17 cellular contexts compared by ENCODE assay signal in genomic region chr1:33097762-33098161, GRCh38. TPM values are rescaled to one million over a fixed set of nuclear protein-coding genes. Genes with fewer than 3 reads are reported as not detected.
DNase-seq lines count a peak whose midpoint lies in the region; ATAC-seq and TF ChIP-seq lines count a peak whose summit lies in the region.
"Had no signal": no experiment of that assay in that cellular context is flagged by ENCODE, and none has a peak within 500 bp of the region (broad histone marks: within the 10 kb centered on the region; RNA-seq: fewer than 3 reads in every experiment).

No MANE protein-coding gene starts in this region.

- H4K8ac ChIP-seq in mesenchymal stem cell (ENCODE audit: low read length), result peak overlapping the region; percentile 33

- DNase-seq in AG04450 (ENCODE audit: low read depth, low spot score) (no peak), mesenchymal stem cell (no peak), cerebellar cortex (ENCODE audit: low spot score) (no peak), NCI-H526 treated with DMSO at 0.1 percent for 48 hours (lab: John Stamatoyannopoulos, UW) (no peak)
- DNase-seq in activated CD4-positive, alpha-beta memory T cell treated with anti-CD3 and anti-CD28 coated beads, Interleukin-2, amount 10 ng/mL, durations not matched to agents 7 days and 5 days, result no peak
- DNase-seq: activated naive CD4-positive, alpha-beta T cell treated with Interleukin-2 at 50 U/mL for 16 hours; Caco-2; endodermal cell; left ventricle myocardium superior; NCI-H69; SHP77; stimulated activated CD4-positive, alpha-beta T cell treated with anti-CD3 and anti-CD28 coated beads, Interleukin-12 subunit alpha, Interleukin-12 subunit beta, amount 100 ng/mL, for 4 hours had no signal

- H3K9me3 ChIP-seq in AG04450 (ENCODE audit: control insufficient read depth, insufficient read depth, low read length) (no peaks in the 10 kb centered on the region), HEK293 (ENCODE audit: control insufficient read depth, insufficient read depth, low read depth, low read length) (no peaks in the 10 kb centered on the region), mesenchymal stem cell (ENCODE audit: control insufficient read depth, low read length) (no peaks in the 10 kb centered on the region)
- H3K9me3 ChIP-seq: Caco-2, neutrophil had no signal

- H3K4me1 ChIP-seq in HEK293 (ENCODE audit: control insufficient read depth, insufficient read depth, low read length) (no peaks in the 10 kb centered on the region), mesenchymal stem cell (ENCODE audit: control insufficient read depth, insufficient read depth, low read depth, low read length) (peaks cover 34% of the 10 kb centered on the region)
- H3K4me1 ChIP-seq: Caco-2 had no signal

- WGBS in mesenchymal stem cell, result 96% methylated on average over 4 of the region's 4 CpGs

- no peaks in the 10 kb centered on the region for H3K9me3 Mint-ChIP-seq in activated CD4-positive, alpha-beta memory T cell treated with anti-CD3 and anti-CD28 coated beads, Interleukin-2, amount 10 ng/mL, durations not matched to agents 7 days and 5 days
- H3K9me3 Mint-ChIP-seq: endodermal cell had no signal

- H3K27me3 Mint-ChIP-seq in activated CD4-positive, alpha-beta memory T cell treated with anti-CD3 and anti-CD28 coated beads, Interleukin-2, amount 10 ng/mL, durations not matched to agents 7 days and 5 days, result no peaks in the 10 kb centered on the region

- H3K4me1 Mint-ChIP-seq in activated CD4-positive, alpha-beta memory T cell treated with anti-CD3 and anti-CD28 coated beads, Interleukin-2, amount 10 ng/mL, durations not matched to agents 7 days and 5 days, result peaks cover 67% of the 10 kb centered on the region
- H3K4me1 Mint-ChIP-seq: endodermal cell had no signal

- no peak overlapping the region for H3K14ac ChIP-seq in mesenchymal stem cell (ENCODE audit: low read length in 2 of 2)

- no peak overlapping the region for H3K4me3 Mint-ChIP-seq in activated CD4-positive, alpha-beta memory T cell treated with anti-CD3 and anti-CD28 coated beads, Interleukin-2, amount 10 ng/mL, durations not matched to agents 7 days and 5 days
- H3K4me3 Mint-ChIP-seq: endodermal cell had no signal

- no peak for TF ChIP-seq CTCF in AG04450 (IDR thresholded peaks at IDR 0.05; ENCODE audit: low read depth, low read length)
- no peak for TF ChIP-seq CTCF in HEK293 (tag by site-specific recombination; IDR thresholded peaks at IDR 0.05)

- H3K79me1 ChIP-seq in mesenchymal stem cell (replicated peaks; ENCODE audit: low read length, poor library complexity, severe bottlenecking), result peaks cover 12% of the 10 kb centered on the region

- H3K4me3 ChIP-seq in AG04450 (ENCODE audit: low read depth, low read length) (no peak overlapping the region), HEK293 (ENCODE audit: low read depth, low read length) (no peak overlapping the region), mesenchymal stem cell (ENCODE audit: insufficient read depth in 1 of 2, low read depth in 1 of 2, low read length in 2 of 2) (no peak overlapping the region)

- H3K18ac ChIP-seq in mesenchymal stem cell (ENCODE audit: low read depth in 1 of 2, low read length in 2 of 2), result peak overlapping the region; percentile 87 to 97

- H3K27ac ChIP-seq in AG04450 (ENCODE audit: low read depth, low read length) (peak overlapping the region; percentile 85), HEK293 (ENCODE audit: extremely low read depth, low read depth, low read length) (no peak overlapping the region), mesenchymal stem cell (ENCODE audit: low read length, poor library complexity, severe bottlenecking) (peak overlapping the region; percentile 100)
- H3K27ac ChIP-seq: neutrophil had no signal

- H3K27me3 ChIP-seq in AG04450 (ENCODE audit: control insufficient read depth, insufficient read depth, low read length) (no peaks in the 10 kb centered on the region), mesenchymal stem cell (ENCODE audit: control insufficient read depth in 1 of 2, insufficient read depth in 1 of 2, low read length in 2 of 2) (no peaks in the 10 kb centered on the region)

- peak overlapping the region; percentile 39 for H2BK5ac ChIP-seq in mesenchymal stem cell (ENCODE audit: low read depth, low read length, poor library complexity, severe bottlenecking)

- H2BK12ac ChIP-seq in mesenchymal stem cell (ENCODE audit: low read length in 2 of 2), result peak overlapping the region; percentile 22 to 99

- peaks cover 4% of the 10 kb centered on the region for H3K36me3 Mint-ChIP-seq in activated CD4-positive, alpha-beta memory T cell treated with anti-CD3 and anti-CD28 coated beads, Interleukin-2, amount 10 ng/mL, durations not matched to agents 7 days and 5 days (ENCODE audit: low read depth)

- peak overlapping the region; percentile 100 for H4K91ac ChIP-seq in mesenchymal stem cell (ENCODE audit: low read length)

- peak overlapping the region; percentile 97 for H2AK5ac ChIP-seq in mesenchymal stem cell (ENCODE audit: low read length, severe bottlenecking)

- H2AFZ ChIP-seq in mesenchymal stem cell (ENCODE audit: low read depth, low read length), result no peak overlapping the region

- peak overlapping the region; percentile 82 for H2BK120ac ChIP-seq in mesenchymal stem cell (ENCODE audit: low read depth, low read length)

- H3K9ac ChIP-seq in mesenchymal stem cell (ENCODE audit: low read length), result no peak overlapping the region

- peak overlapping the region; percentile 98 for H3K27ac Mint-ChIP-seq in activated CD4-positive, alpha-beta memory T cell treated with anti-CD3 and anti-CD28 coated beads, Interleukin-2, amount 10 ng/mL, durations not matched to agents 7 days and 5 days
- H3K27ac Mint-ChIP-seq: endodermal cell had no signal

- POLR2A ChIA-PET in AG04450 (lab: Yijun Ruan, JAX) (no interaction called here), HEK293 (lab: Yijun Ruan, JAX) (no interaction called here)
- POLR2A ChIA-PET in activated CD4-positive, alpha-beta memory T cell treated with anti-CD3 and anti-CD28 coated beads, Interleukin-2, amount 10 ng/mL, durations not matched to agents 7 days and 5 days (lab: Charles Lee), result interaction anchor here (0.8 to 3.4 kb wide), 7 partner anchors 9 to 280 kb away, joined by 3 to 58 read pairs (median 5); partner anchors contain the start of genes S100PBP and TRIM62

- H2BK15ac ChIP-seq in mesenchymal stem cell (ENCODE audit: low read depth, poor library complexity, severe bottlenecking), result peak overlapping the region; percentile 95

- H3K4me2 ChIP-seq in mesenchymal stem cell (ENCODE audit: low read length, poor library complexity, severe bottlenecking), result no peak overlapping the region

- H3K36me3 ChIP-seq in HEK293 (ENCODE audit: control insufficient read depth in 2 of 2, insufficient read depth in 1 of 2, low read length in 2 of 2) (peaks cover 0 to 40% of the 10 kb centered on the region in 2 experiments; a peak in 1 of 3 replicates), mesenchymal stem cell (ENCODE audit: control insufficient read depth in 1 of 2, insufficient read depth in 2 of 2, low read depth in 1 of 2, low read length in 2 of 2) (peaks cover 18 to 37% of the 10 kb centered on the region in 2 experiments)
- H3K36me3 ChIP-seq: neutrophil had no signal

- H3K23ac ChIP-seq in mesenchymal stem cell (ENCODE audit: low read length in 2 of 2), result no peak overlapping the region

- peak overlapping the region; percentile 55 to 98 for H3K4ac ChIP-seq in mesenchymal stem cell (ENCODE audit: low read depth in 1 of 2, low read length in 2 of 2)

- CTCF ChIA-PET in AG04450 (lab: Charles Lee), result interaction anchor here (0.7 to 4.5 kb wide), 2 partner anchors 14 to 29 kb away, joined by 4 to 58 read pairs; partner anchors contain the start of gene AZIN2
- CTCF ChIA-PET in HEK293 (lab: Yijun Ruan, JAX), result interaction anchor here (0.6 kb wide), 1 partner anchor 166 kb away, joined by 3 read pairs; no protein-coding TSS in a partner anchor
- CTCF ChIA-PET in activated CD4-positive, alpha-beta memory T cell treated with anti-CD3 and anti-CD28 coated beads, Interleukin-2, amount 10 ng/mL, durations not matched to agents 7 days and 5 days (lab: Charles Lee), result interaction anchor here (1.4 to 10.2 kb wide), 4 partner anchors 9 to 373 kb away, joined by 3 to 94 read pairs (median 20); no protein-coding TSS in a partner anchor

- no peak for ATAC-seq in GM19455 (IDR thresholded peaks at IDR 0.05; ENCODE audit: unreplicated experiment)
- no peak for ATAC-seq in GM19395 (IDR thresholded peaks at IDR 0.05; ENCODE audit: unreplicated experiment)
- ATAC-seq: activated CD4-positive, CD25-positive, alpha-beta regulatory T cell treated with anti-CD3 and anti-CD28 coated beads, Interleukin-2, amount 50 U/mL, for 24 hours; left ventricle myocardium superior had no signal

TF ChIP-seq in HEK293, 187 proteins besides CTCF, POLR2A, EP300 and RAD21 (continues in another document):
- no peak for TF ChIP-seq SP7 (tag by site-specific recombination; IDR thresholded peaks at IDR 0.05)
- TF ChIP-seq ZNF132 (tag by site-specific recombination; IDR thresholded peaks at IDR 0.05; ENCODE audit: borderline replicate concordance), result no peak
- TF ChIP-seq, protein P1, sequence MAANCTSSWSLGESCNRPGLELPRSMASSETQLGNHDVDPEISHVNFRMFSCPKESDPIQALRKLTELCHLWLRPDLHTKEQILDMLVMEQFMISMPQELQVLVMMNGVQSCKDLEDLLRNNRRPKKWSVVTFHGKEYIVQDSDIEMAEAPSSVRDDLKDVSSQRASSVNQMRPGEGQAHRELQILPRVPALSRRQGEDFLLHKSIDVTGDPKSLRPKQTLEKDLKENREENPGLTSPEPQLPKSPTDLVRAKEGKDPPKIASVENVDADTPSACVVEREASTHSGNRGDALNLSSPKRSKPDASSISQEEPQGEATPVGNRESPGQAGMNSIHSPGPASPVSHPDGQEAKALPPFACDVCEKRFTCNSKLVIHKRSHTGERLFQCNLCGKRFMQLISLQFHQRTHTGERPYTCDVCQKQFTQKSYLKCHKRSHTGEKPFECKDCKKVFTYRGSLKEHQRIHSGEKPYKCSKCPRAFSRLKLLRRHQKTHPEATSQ (tag by site-specific recombination; IDR thresholded peaks at IDR 0.05), result no peak

RNA-seq across cellular contexts. Expression of gene AZIN2, which starts 16.8 kb away (rescaled TPM):
- 7.0 and 7.8 TPM in 2 replicates for polyA plus RNA-seq in AG04450 (2011; rRNA removed)
- polyA minus RNA-seq in AG04450 (2011; rRNA and poly(A)+ RNA removed), result 13.7 and 14.7 TPM in 2 replicates
- total RNA-seq in activated CD4-positive, alpha-beta memory T cell treated with anti-CD3 and anti-CD28 coated beads, Interleukin-2, amount 10 ng/mL, durations not matched to agents 7 days and 5 days, result 1 to 10 TPM; 3.9 to 4.5 TPM
- 4.2 TPM for polyA plus RNA-seq in mesenchymal stem cell (2013, experiment 1 of 2)
- 3.2 TPM for polyA plus RNA-seq in mesenchymal stem cell (2013, experiment 2 of 2)
